ENCODE assay signal across 27 cellular contexts in the genomic region with DNA sequence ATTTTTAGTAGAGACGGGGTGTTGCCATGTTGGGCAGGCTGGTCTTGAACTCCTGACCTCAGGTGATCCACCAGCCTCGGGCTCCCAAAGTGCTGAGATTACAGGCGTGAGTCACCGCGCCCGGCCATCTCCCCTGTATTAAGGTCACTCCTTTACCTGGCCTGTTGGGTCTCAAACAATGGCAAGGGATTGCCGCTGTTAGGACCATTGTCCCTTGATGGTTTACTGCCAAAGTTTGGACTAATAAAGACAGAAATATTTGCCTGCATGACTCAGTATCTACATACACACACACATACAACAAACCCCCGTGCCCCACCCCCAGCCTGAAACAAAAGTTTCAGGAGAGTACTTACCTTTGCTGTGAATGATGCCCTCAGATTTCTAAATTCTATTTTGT.
"Had no signal": no experiment of that assay in that cellular context is flagged by ENCODE, and none has a peak within 500 bp of the region (broad histone marks: within the 10 kb centered on the region; RNA-seq: fewer than 3 reads in every experiment).

No MANE protein-coding gene starts in this region.

- H3K36me3 ChIP-seq: heart right ventricle, left lung, right lobe of liver, stomach, thyroid gland, vagina had no signal

- DNase-seq: effector CD8-positive, alpha-beta T cell; endodermal cell; foreskin melanocyte; glutamatergic neuron; heart right ventricle; hippocampal formation; left cardiac atrium; left lung; naive thymus-derived CD8-positive, alpha-beta T cell; nephron progenitor cell; occipital lobe; right lobe of liver; stimulated activated CD4-positive, alpha-beta T cell treated with anti-CD3 and anti-CD28 coated beads, Interleukin-12 subunit alpha, Interleukin-12 subunit beta, amount 100 ng/mL, for 4 hours; stimulated activated CD4-positive, alpha-beta T cell treated with anti-CD3 and anti-CD28 coated beads, Interleukin-1b, Interleukin-23, amount 100 ng/mL, for 48 hours; stimulated activated CD4-positive, alpha-beta T cell treated with anti-CD3 and anti-CD28 coated beads, Interleukin-4, amount 100 ng/mL, for 1 hour; stimulated activated naive CD4-positive, alpha-beta T cell treated with Interleukin-2 at 50 U/mL for 16 hours; stomach; thyroid gland; trophoblast cell had no signal

- H3K9ac ChIP-seq: parathyroid adenoma had no signal

- ATAC-seq: esophagus mucosa; heart right ventricle; left cardiac atrium; left lung; naive thymus-derived CD8-positive, alpha-beta T cell; right lobe of liver had no signal

- H3K4me3 ChIP-seq: left lung, right lobe of liver, smooth muscle cell, stomach, thyroid gland, vagina had no signal

- H3K4me1 ChIP-seq: heart right ventricle, parathyroid adenoma, right lobe of liver, thyroid gland, vagina had no signal

- H3K27me3 ChIP-seq: heart right ventricle, left lung, right lobe of liver, stomach, thyroid gland, vagina had no signal

- H3K9me3 Mint-ChIP-seq: stimulated activated effector memory CD8-positive, alpha-beta T cell treated with anti-CD3 and anti-CD28 coated beads, Interleukin-12 subunit alpha, Interleukin-12 subunit beta, amount 100 ng/mL, for 72 hours had no signal

- H3K36me3 Mint-ChIP-seq: stimulated activated effector memory CD8-positive, alpha-beta T cell treated with anti-CD3 and anti-CD28 coated beads, Interleukin-12 subunit alpha, Interleukin-12 subunit beta, amount 100 ng/mL, for 72 hours had no signal

- H3K27ac ChIP-seq: epithelial cell of prostate, heart right ventricle, left lung, parathyroid adenoma, right lobe of liver, stomach, thyroid gland, vagina had no signal

- H3K9me3 ChIP-seq: left lung, right lobe of liver, thyroid gland, vagina had no signal

- H3K27ac Mint-ChIP-seq: dendritic cell treated with granulocyte-macrophage colony-stimulating factor and Interleukin-4, amounts not matched to agents 40 ng/mL and 50 ng/mL, for 4 days; endodermal cell; naive thymus-derived CD8-positive, alpha-beta T cell; nephron progenitor cell; progenitor cell of endocrine pancreas; stimulated activated effector memory CD8-positive, alpha-beta T cell treated with anti-CD3 and anti-CD28 coated beads, Interleukin-12 subunit alpha, Interleukin-12 subunit beta, amount 100 ng/mL, for 72 hours had no signal

- H3K4me1 Mint-ChIP-seq: endodermal cell; nephron progenitor cell; stimulated activated effector memory CD8-positive, alpha-beta T cell treated with anti-CD3 and anti-CD28 coated beads, Interleukin-12 subunit alpha, Interleukin-12 subunit beta, amount 100 ng/mL, for 72 hours had no signal

- H3K27me3 Mint-ChIP-seq: dendritic cell treated with granulocyte-macrophage colony-stimulating factor and Interleukin-4, amounts not matched to agents 40 ng/mL and 50 ng/mL, for 4 days; progenitor cell of endocrine pancreas had no signal

- H3K4me3 Mint-ChIP-seq: dendritic cell treated with granulocyte-macrophage colony-stimulating factor and Interleukin-4, amounts not matched to agents 40 ng/mL and 50 ng/mL, for 4 days; endodermal cell; naive thymus-derived CD8-positive, alpha-beta T cell; nephron progenitor cell; stimulated activated effector memory CD8-positive, alpha-beta T cell treated with anti-CD3 and anti-CD28 coated beads, Interleukin-12 subunit alpha, Interleukin-12 subunit beta, amount 100 ng/mL, for 72 hours had no signal

- H2AFZ ChIP-seq: parathyroid adenoma had no signal

- H3K4me2 ChIP-seq: smooth muscle cell had no signal
